In the genomic region with DNA sequence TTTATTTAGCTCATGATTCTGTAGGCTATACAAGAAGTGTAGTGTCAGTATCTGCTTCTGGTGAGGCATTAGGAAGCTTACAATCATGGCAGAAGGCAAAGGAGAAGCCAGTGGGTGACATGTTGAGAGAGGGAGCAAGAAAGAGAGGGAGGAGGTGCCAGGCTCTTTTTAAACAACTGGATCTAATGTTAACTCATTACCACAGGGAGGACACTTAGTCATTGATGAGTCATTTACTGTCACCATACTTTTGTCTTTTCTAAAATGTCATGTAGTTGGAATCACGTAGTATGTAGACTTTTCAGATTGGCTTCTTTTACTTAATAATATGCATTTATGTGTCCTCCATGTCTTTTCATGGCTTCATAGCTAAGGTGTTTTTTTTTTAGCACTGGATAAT, we compare ENCODE assay signal across 1 cellular context.
A peak's percentile ranks its signal among the peaks of the same experiment; 100 is the strongest.
TF ChIP-seq lines count a peak whose summit lies in the region.

No MANE protein-coding gene starts in this region.

TF ChIP-seq in endothelial cell of umbilical vein, 7 proteins besides CTCF, POLR2A, EP300 and RAD21:
- TF ChIP-seq POLR2AphosphoS5 (IDR thresholded peaks at IDR 0.05; ENCODE audit: insufficient read depth, low read depth, low read length) (no peak), GATA2 (IDR thresholded peaks at IDR 0.05; ENCODE audit: insufficient read depth, insufficient read length, low read depth, low read length) (no peak), JUN (IDR thresholded peaks at IDR 0.05; ENCODE audit: borderline replicate concordance, insufficient read depth, insufficient read length, low read depth) (peak; percentile 2), MYC (IDR thresholded peaks at IDR 0.05; ENCODE audit: low read depth, low read length) (no peak)
